ENCODE assay signal across 19 cellular contexts in the genomic region with DNA sequence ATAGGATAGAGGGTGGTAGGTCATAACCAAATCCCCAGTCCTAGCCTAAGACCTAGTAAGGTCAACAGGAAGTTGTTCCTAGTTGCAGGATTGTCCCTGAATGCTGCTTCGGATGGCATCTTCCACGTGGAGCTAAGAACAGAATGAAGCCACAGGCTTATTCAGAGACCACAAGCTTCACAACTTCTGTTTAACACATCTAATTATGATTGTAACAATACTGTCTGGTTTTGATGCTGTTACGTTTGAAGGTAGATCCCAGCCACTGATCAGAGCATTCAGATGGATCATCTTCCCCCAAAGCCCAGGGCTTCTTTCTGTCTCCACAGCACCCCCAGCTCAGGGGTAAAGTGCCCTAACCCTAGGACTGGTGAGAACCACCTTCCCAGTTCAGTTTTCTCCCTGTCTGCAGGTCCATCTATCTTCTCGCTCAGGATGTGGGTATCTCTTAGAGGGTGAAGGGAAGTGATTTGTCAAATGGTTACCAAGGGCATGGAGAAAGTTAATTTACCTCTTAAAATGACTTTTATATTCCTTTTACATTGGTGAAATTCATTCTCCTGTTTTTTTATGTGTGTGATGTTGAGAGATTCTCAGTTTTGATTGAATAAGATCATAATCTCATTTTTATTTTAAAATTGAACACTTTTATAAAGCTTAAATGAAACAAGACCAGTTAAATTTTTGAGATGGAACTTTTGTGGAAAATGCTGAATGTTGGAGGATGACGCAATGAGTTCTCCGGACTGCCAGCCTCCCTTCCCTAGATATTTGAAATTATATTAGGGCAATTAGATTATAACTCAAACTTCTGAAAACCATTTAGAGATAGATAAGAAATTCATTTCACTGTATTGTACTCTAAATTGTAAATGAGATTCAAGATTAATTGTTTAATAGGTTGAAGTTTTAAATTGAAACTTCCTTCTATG.
DNase-seq lines count a peak whose midpoint lies in the region; ATAC-seq lines count a peak whose summit lies in the region.
"Had no signal": no experiment of that assay in that cellular context is flagged by ENCODE, and none has a peak within 500 bp of the region (broad histone marks: within the 10 kb centered on the region; RNA-seq: fewer than 3 reads in every experiment).

No MANE protein-coding gene starts in this region.

- H3K36me3 Mint-ChIP-seq in memory B cell: peaks cover 8% of the 10 kb centered on the region

- H3K4me3 ChIP-seq in ACC112 (ENCODE audit: low read depth, low read length) (peak overlapping the region; percentile 35), GM23248 (peak overlapping the region; percentile 23; the same call in 1 of the 2 replicates)
- H3K4me3 ChIP-seq: coronary artery had no signal

- H3K9me2 ChIP-seq in GM23248 (ENCODE audit: insufficient read depth): peaks cover 6% of the 10 kb centered on the region; the same call in 1 of the 2 replicates

- peak; percentile 64 for DNase-seq in GM23248
- DNase-seq in amniotic epithelial cell (ENCODE audit: low read depth): peak; percentile 33
- no peak for DNase-seq in memory B cell (ENCODE audit: low spot score in 2 of 2)
- no peak for DNase-seq in DMS 273 treated with DMSO at 0.1 percent for 48 hours (lab: John Stamatoyannopoulos, UW)
- DNase-seq in iPS-NIHi11 (ENCODE audit: low spot score): no peak
- DNase-seq: anterior cingulate cortex, Caco-2, GDM1, head of caudate nucleus, islet precursor cell, NCI-H1436 treated with DMSO at 0.1 percent for 48 hours, NCI-H2227 treated with DMSO at 0.1 percent for 48 hours, Right ventricle myocardium superior had no signal

- H3F3A ChIP-seq in GM23248 (ENCODE audit: insufficient read depth): no peaks in the 10 kb centered on the region

- no peaks in the 10 kb centered on the region for H3K9me3 ChIP-seq in GM23248 (ENCODE audit: low read depth)
- H3K9me3 ChIP-seq: Caco-2 had no signal

- H3K4me2 ChIP-seq in GM23248 (ENCODE audit: unreplicated experiment): peak overlapping the region; percentile 69

- H4K20me1 ChIP-seq in GM23248 (ENCODE audit: insufficient read depth): no peaks in the 10 kb centered on the region

- peak overlapping the region; percentile 49 for H3K9ac ChIP-seq in GM23248

- no peak overlapping the region for H3K4me3 Mint-ChIP-seq in memory B cell
- H3K4me3 Mint-ChIP-seq: activated T-helper 1 cell treated with anti-CD3 and anti-CD28 coated beads, Interleukin-12 subunit alpha, Interleukin-12 subunit beta, Interleukin-2, Interleukin-4 antibody, amounts not matched to agents 30 ng/mL and 10 ng/mL and 1 ng/mL, durations not matched to agents 14 hours and 24 hours and 36 hours; T-helper 2 cell treated with Interferon-gamma antibody and Interleukin-4, amounts not matched to agents 5 μg/mL and 100 μg/mL, for 36 hours had no signal

- H3K36me3 ChIP-seq in ACC112 (ENCODE audit: insufficient read depth, low read length) (no peaks in the 10 kb centered on the region), GM23248 (ENCODE audit: low read depth) (no peaks in the 10 kb centered on the region)

- H3K4me1 ChIP-seq in ACC112 (ENCODE audit: control insufficient read depth, insufficient read depth, low read length, unreplicated experiment) (peaks cover 21% of the 10 kb centered on the region), GM23248 (ENCODE audit: insufficient read depth) (peaks cover 22% of the 10 kb centered on the region)
- H3K4me1 ChIP-seq: Caco-2 had no signal

- 75 to 79% methylated on average over 6 of the region's 6 CpGs for WGBS in GM23248 (ENCODE audit: low coverage in 1 of 2, low lambda C conversion rate in 2 of 2, missing lambda C conversion rate in 2 of 2), 2 experiments

- H3K27me3 Mint-ChIP-seq in memory B cell: no peaks in the 10 kb centered on the region

- H3K27me3 ChIP-seq in ACC112 (ENCODE audit: insufficient read depth, low read length) (no peaks in the 10 kb centered on the region), GM23248 (replicated peaks; ENCODE audit: insufficient read depth) (no peaks in the 10 kb centered on the region)

- in situ Hi-C loops in GM23248 (cut with MboI): no loop called here

- H3K79me2 ChIP-seq in ACC112 (ENCODE audit: control insufficient read depth, insufficient read depth, low read length, unreplicated experiment): no peaks in the 10 kb centered on the region
- peaks cover 4% of the 10 kb centered on the region; the same call in 1 of the 2 replicates for H3K79me2 ChIP-seq in GM23248 (ENCODE audit: insufficient read depth)

- H2AFZ ChIP-seq in ACC112 (ENCODE audit: low read length, unreplicated experiment) (peak overlapping the region; percentile 55), GM23248 (peak overlapping the region; percentile 42)

- peak overlapping the region; percentile 68 for H3K27ac ChIP-seq in ACC112 (ENCODE audit: low read depth, low read length)
- peak overlapping the region; percentile 73 for H3K27ac ChIP-seq in GM23248
- H3K27ac ChIP-seq: coronary artery had no signal

- no peak for ATAC-seq in memory B cell (ENCODE audit: low read depth)
- ATAC-seq in HG03039 (IDR thresholded peaks at IDR 0.05; ENCODE audit: unreplicated experiment): no peak
- ATAC-seq in esophagus mucosa: no peak

- peaks cover 1% of the 10 kb centered on the region for H3K9me3 Mint-ChIP-seq in memory B cell
- H3K9me3 Mint-ChIP-seq: activated T-helper 1 cell treated with anti-CD3 and anti-CD28 coated beads, Interleukin-12 subunit alpha, Interleukin-12 subunit beta, Interleukin-2, Interleukin-4 antibody, amounts not matched to agents 30 ng/mL and 10 ng/mL and 1 ng/mL, durations not matched to agents 14 hours and 24 hours and 36 hours; T-helper 2 cell treated with Interferon-gamma antibody and Interleukin-4, amounts not matched to agents 5 μg/mL and 100 μg/mL, for 36 hours had no signal

- H3K4me1 Mint-ChIP-seq in memory B cell: peaks cover 42% of the 10 kb centered on the region

- peak overlapping the region; percentile 66 for H3K27ac Mint-ChIP-seq in memory B cell
- H3K27ac Mint-ChIP-seq: activated T-helper 1 cell treated with anti-CD3 and anti-CD28 coated beads, Interleukin-12 subunit alpha, Interleukin-12 subunit beta, Interleukin-2, Interleukin-4 antibody, amounts not matched to agents 30 ng/mL and 10 ng/mL and 1 ng/mL, durations not matched to agents 14 hours and 24 hours and 36 hours; T-helper 2 cell treated with Interferon-gamma antibody and Interleukin-4, amounts not matched to agents 5 μg/mL and 100 μg/mL, for 36 hours had no signal

Comparison
In these comparisons a context has a peak if more than half of its experiments do, and no peak if none do; other contexts are left out.
1. DNase-seq: peak in GM23248 (single experiment) and amniotic epithelial cell (single experiment); none in memory B cell (0 of 2), DMS 273 treated with DMSO at 0.1 percent for 48 hours (single experiment) and iPS-NIHi11 (single experiment).